Comparison of ENCODE assay signal across 21 cellular contexts in genomic region chr16:81826523-81826922, GRCh38. TPM values are rescaled to one million over a fixed set of nuclear protein-coding genes. Genes with fewer than 3 reads are reported as not detected.
"Had no signal": no experiment of that assay in that cellular context is flagged by ENCODE, and none has a peak within 500 bp of the region (broad histone marks: within the 10 kb centered on the region; RNA-seq: fewer than 3 reads in every experiment).

No MANE protein-coding gene starts in this region.

- H3K36me3 ChIP-seq: suprapubic skin, transverse colon, uterus had no signal

- H3K27me3 ChIP-seq: suprapubic skin, transverse colon, uterus had no signal

- H3K4me1 ChIP-seq: suprapubic skin, transverse colon, uterus had no signal

- H3K4me3 ChIP-seq: lung, suprapubic skin, transverse colon, uterus had no signal

- H3K27me3 Mint-ChIP-seq: activated CD4-positive, alpha-beta T cell treated with anti-CD3 and anti-CD28 coated beads, Interleukin-2, amount 10 ng/mL, durations not matched to agents 7 days and 5 days; activated naive CD8-positive, alpha-beta T cell treated with anti-CD3 and anti-CD28 coated beads, Interleukin-2, amount 50 U/mL, for 24 hours; effector memory CD8-positive, alpha-beta T cell had no signal

- FAIRE-seq: keratinocyte had no signal

- H3K9me3 ChIP-seq: suprapubic skin, transverse colon, uterus had no signal

- H3K4me3 Mint-ChIP-seq: activated CD4-positive, alpha-beta T cell treated with anti-CD3 and anti-CD28 coated beads, Interleukin-2, amount 10 ng/mL, durations not matched to agents 7 days and 5 days; activated naive CD4-positive, alpha-beta T cell treated with anti-CD3 and anti-CD28 coated beads, Interleukin-2, amount 10 ng/mL, durations not matched to agents 7 days and 5 days; activated naive CD8-positive, alpha-beta T cell treated with anti-CD3 and anti-CD28 coated beads, Interleukin-2, amount 50 U/mL, for 24 hours; brain; effector memory CD8-positive, alpha-beta T cell; mesothelial cell of epicardium; stimulated activated naive CD8-positive, alpha-beta T cell treated with anti-CD3 and anti-CD28 coated beads, Interleukin-15, amount 100 ng/mL, for 72 hours had no signal

- H3K9me3 Mint-ChIP-seq: activated CD4-positive, alpha-beta T cell treated with anti-CD3 and anti-CD28 coated beads, Interleukin-2, amount 10 ng/mL, durations not matched to agents 7 days and 5 days; activated naive CD4-positive, alpha-beta T cell treated with anti-CD3 and anti-CD28 coated beads, Interleukin-2, amount 10 ng/mL, durations not matched to agents 7 days and 5 days; activated naive CD8-positive, alpha-beta T cell treated with anti-CD3 and anti-CD28 coated beads, Interleukin-2, amount 50 U/mL, for 24 hours; effector memory CD8-positive, alpha-beta T cell; mesothelial cell of epicardium; stimulated activated naive CD8-positive, alpha-beta T cell treated with anti-CD3 and anti-CD28 coated beads, Interleukin-15, amount 100 ng/mL, for 72 hours had no signal

- H3K27ac Mint-ChIP-seq: activated CD4-positive, alpha-beta T cell treated with anti-CD3 and anti-CD28 coated beads, Interleukin-2, amount 10 ng/mL, durations not matched to agents 7 days and 5 days; activated naive CD4-positive, alpha-beta T cell treated with anti-CD3 and anti-CD28 coated beads, Interleukin-2, amount 10 ng/mL, durations not matched to agents 7 days and 5 days; activated naive CD8-positive, alpha-beta T cell treated with anti-CD3 and anti-CD28 coated beads, Interleukin-2, amount 50 U/mL, for 24 hours; brain; mesothelial cell of epicardium; stimulated activated naive CD8-positive, alpha-beta T cell treated with anti-CD3 and anti-CD28 coated beads, Interleukin-15, amount 100 ng/mL, for 72 hours had no signal

- DNase-seq: activated CD4-positive, alpha-beta T cell treated with anti-CD3 and anti-CD28 coated beads, Interleukin-2, amount 10 ng/mL, durations not matched to agents 7 days and 5 days; activated CD8-positive, alpha-beta memory T cell treated with anti-CD3 and anti-CD28 coated beads, Interleukin-2, amount 50 U/mL, for 48 hours; activated effector memory CD4-positive, alpha-beta T cell treated with Interleukin-2 at 50 U/mL for 16 hours; activated naive CD4-positive, alpha-beta T cell treated with anti-CD3 and anti-CD28 coated beads, Interleukin-2, amount 10 ng/mL, durations not matched to agents 7 days and 5 days; activated naive CD8-positive, alpha-beta T cell treated with anti-CD3 and anti-CD28 coated beads, Interleukin-2, amount 50 U/mL, for 24 hours; activated T-cell treated with anti-CD3 and anti-CD28 coated beads, Interleukin-2, amount 50 U/mL, for 48 hours; anterior cingulate cortex; caudate nucleus; effector memory CD8-positive, alpha-beta T cell; hypothalamus; stimulated activated naive CD8-positive, alpha-beta T cell treated with anti-CD3 and anti-CD28 coated beads, Interleukin-15, amount 100 ng/mL, for 72 hours; transverse colon; uterus had no signal

- H3K36me3 Mint-ChIP-seq: activated naive CD4-positive, alpha-beta T cell treated with anti-CD3 and anti-CD28 coated beads, Interleukin-2, amount 10 ng/mL, durations not matched to agents 7 days and 5 days; brain; mesothelial cell of epicardium had no signal

- ATAC-seq: activated CD4-positive, CD25-positive, alpha-beta regulatory T cell treated with anti-CD3 and anti-CD28 coated beads, Interleukin-2, amount 50 U/mL, for 24 hours; activated naive CD8-positive, alpha-beta T cell treated with anti-CD3 and anti-CD28 coated beads, Interleukin-2, amount 50 U/mL, for 24 hours; effector memory CD8-positive, alpha-beta T cell; left lobe of liver; stimulated activated naive CD8-positive, alpha-beta T cell treated with anti-CD3 and anti-CD28 coated beads, Interleukin-15, amount 100 ng/mL, for 72 hours had no signal

- H3K27ac ChIP-seq: suprapubic skin, transverse colon, uterus had no signal

RNA-seq across cellular contexts. Expression of gene PLCG2, which starts 47.4 kb away (rescaled TPM):
- polyA plus RNA-seq: neural cell had no signal
